In the genomic region with DNA sequence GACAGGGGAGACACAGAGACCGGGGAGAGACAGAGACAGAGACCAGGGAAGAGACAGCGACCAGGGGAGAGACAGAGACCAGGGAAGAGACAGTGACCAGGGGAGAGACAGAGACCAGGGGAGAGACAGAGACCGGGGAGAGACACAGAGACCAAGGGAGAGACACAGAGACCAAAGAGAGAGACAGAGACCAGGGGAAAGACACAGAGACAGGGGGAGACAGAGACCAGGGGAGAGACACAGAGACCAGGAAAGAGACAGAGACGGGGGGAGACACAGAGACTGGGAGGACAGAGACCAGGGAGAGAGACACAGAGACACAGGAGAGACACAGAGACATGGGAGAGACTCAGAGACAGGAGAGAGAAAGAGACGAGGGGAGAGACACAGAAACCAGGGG, we compare ENCODE assay signal across 34 cellular contexts.
"Had no signal": no experiment of that assay in that cellular context is flagged by ENCODE, and none has a peak within 500 bp of the region (broad histone marks: within the 10 kb centered on the region; RNA-seq: fewer than 3 reads in every experiment).

No MANE protein-coding gene starts in this region.

- H3K9me3 Mint-ChIP-seq: activated B cell treated with CpG ODN at 0.5 μM for 24 hours; activated CD4-positive, alpha-beta memory T cell treated with anti-CD3 and anti-CD28 coated beads for 36 hours; activated CD4-positive, alpha-beta T cell treated with anti-CD3 and anti-CD28 coated beads, Interleukin-2, amount 10 ng/mL, durations not matched to agents 24 days and 14 days; activated naive CD4-positive, alpha-beta T cell treated with anti-CD3 and anti-CD28 coated beads for 36 hours; activated naive CD4-positive, alpha-beta T cell treated with anti-CD3 and anti-CD28 coated beads, Interleukin-2, amount 50 U/mL, for 24 hours; activated naive CD8-positive, alpha-beta T cell treated with anti-CD3 and anti-CD28 coated beads for 36 hours; activated naive CD8-positive, alpha-beta T cell treated with anti-CD3 and anti-CD28 coated beads, Interleukin-2, amount 50 U/mL, for 24 hours; activated T-helper 1 cell treated with anti-CD3 and anti-CD28 coated beads, Interleukin-12 subunit alpha, Interleukin-12 subunit beta, Interleukin-2, Interleukin-4 antibody, amounts not matched to agents 30 ng/mL and 10 ng/mL and 1 ng/mL, durations not matched to agents 14 hours and 24 hours and 36 hours; activated T-helper 2 cell treated with anti-CD3 and anti-CD28 coated beads, Interferon-gamma antibody, Interleukin-2, Interleukin-4, amounts not matched to agents 10 μg/mL and 5 μg/mL and 100 μg/mL, durations not matched to agents 14 hours and 24 hours and 36 hours; effector memory CD8-positive, alpha-beta T cell; T-cell; T-helper 1 cell treated with Interleukin-12 subunit alpha and Interleukin-12 subunit beta and Interleukin-4 antibody, amounts not matched to agents 30 μg/mL and 1 μg/mL, for 36 hours; T-helper 2 cell treated with Interferon-gamma antibody and Interleukin-4, amounts not matched to agents 5 μg/mL and 100 μg/mL, for 36 hours had no signal

- H3K36me3 Mint-ChIP-seq: activated CD4-positive, alpha-beta memory T cell treated with anti-CD3 and anti-CD28 coated beads for 36 hours; activated CD8-positive, alpha-beta memory T cell treated with anti-CD3 and anti-CD28 coated beads, Interleukin-2, amount 10 ng/mL, durations not matched to agents 7 days and 5 days; activated naive CD4-positive, alpha-beta T cell treated with anti-CD3 and anti-CD28 coated beads, Interleukin-2, amount 50 U/mL, for 24 hours; activated naive CD8-positive, alpha-beta T cell treated with anti-CD3 and anti-CD28 coated beads for 36 hours; T-cell had no signal

- H3K4me3 ChIP-seq: adrenal gland, body of pancreas, esophagus squamous epithelium, gastroesophageal sphincter had no signal

- H3K9me3 ChIP-seq: adrenal gland, body of pancreas, esophagus squamous epithelium, gastroesophageal sphincter had no signal

- ATAC-seq: activated CD4-positive, CD25-positive, alpha-beta regulatory T cell treated with anti-CD3 and anti-CD28 coated beads, Interleukin-2, amount 50 U/mL, for 24 hours; activated CD8-positive, alpha-beta memory T cell treated with anti-CD3 and anti-CD28 coated beads, Interleukin-2, amount 10 ng/mL, durations not matched to agents 7 days and 5 days; activated CD8-positive, alpha-beta T cell treated with anti-CD3 and anti-CD28 coated beads, Interleukin-2, amount 10 ng/mL, durations not matched to agents 7 days and 5 days; activated naive CD8-positive, alpha-beta T cell treated with anti-CD3 and anti-CD28 coated beads, Interleukin-2, amount 50 U/mL, for 24 hours; body of pancreas; effector memory CD8-positive, alpha-beta T cell; gastroesophageal sphincter; T-cell had no signal

- H3K4me3 Mint-ChIP-seq: activated B cell treated with CpG ODN at 0.5 μM for 24 hours; activated CD4-positive, alpha-beta memory T cell treated with anti-CD3 and anti-CD28 coated beads for 36 hours; activated CD4-positive, alpha-beta T cell treated with anti-CD3 and anti-CD28 coated beads, Interleukin-2, amount 10 ng/mL, durations not matched to agents 24 days and 14 days; activated CD8-positive, alpha-beta memory T cell treated with anti-CD3 and anti-CD28 coated beads, Interleukin-2, amount 10 ng/mL, durations not matched to agents 7 days and 5 days; activated CD8-positive, alpha-beta T cell treated with anti-CD3 and anti-CD28 coated beads, Interleukin-2, amount 10 ng/mL, durations not matched to agents 7 days and 5 days; activated naive CD4-positive, alpha-beta T cell treated with anti-CD3 and anti-CD28 coated beads for 36 hours; activated naive CD4-positive, alpha-beta T cell treated with anti-CD3 and anti-CD28 coated beads, Interleukin-2, amount 50 U/mL, for 24 hours; activated naive CD8-positive, alpha-beta T cell treated with anti-CD3 and anti-CD28 coated beads for 36 hours; activated naive CD8-positive, alpha-beta T cell treated with anti-CD3 and anti-CD28 coated beads, Interleukin-2, amount 50 U/mL, for 24 hours; activated T-helper 1 cell treated with anti-CD3 and anti-CD28 coated beads, Interleukin-12 subunit alpha, Interleukin-12 subunit beta, Interleukin-2, Interleukin-4 antibody, amounts not matched to agents 30 ng/mL and 10 ng/mL and 1 ng/mL, durations not matched to agents 14 hours and 24 hours and 36 hours; effector memory CD8-positive, alpha-beta T cell; T-cell; T-helper 1 cell treated with Interleukin-12 subunit alpha and Interleukin-12 subunit beta and Interleukin-4 antibody, amounts not matched to agents 30 μg/mL and 1 μg/mL, for 36 hours; T-helper 2 cell treated with Interferon-gamma antibody and Interleukin-4, amounts not matched to agents 5 μg/mL and 100 μg/mL, for 36 hours had no signal

- H3K27ac ChIP-seq: adrenal gland, body of pancreas, epithelial cell of prostate, esophagus squamous epithelium, gastroesophageal sphincter, WERI-Rb-1 had no signal

- H3K27ac Mint-ChIP-seq: activated B cell treated with CpG ODN at 0.5 μM for 24 hours; activated CD4-positive, alpha-beta memory T cell treated with anti-CD3 and anti-CD28 coated beads for 36 hours; activated CD4-positive, alpha-beta T cell treated with anti-CD3 and anti-CD28 coated beads, Interleukin-2, amount 10 ng/mL, durations not matched to agents 24 days and 14 days; activated CD8-positive, alpha-beta memory T cell treated with anti-CD3 and anti-CD28 coated beads, Interleukin-2, amount 10 ng/mL, durations not matched to agents 7 days and 5 days; activated CD8-positive, alpha-beta T cell treated with anti-CD3 and anti-CD28 coated beads, Interleukin-2, amount 10 ng/mL, durations not matched to agents 7 days and 5 days; activated naive CD4-positive, alpha-beta T cell treated with anti-CD3 and anti-CD28 coated beads for 36 hours; activated naive CD4-positive, alpha-beta T cell treated with anti-CD3 and anti-CD28 coated beads, Interleukin-2, amount 50 U/mL, for 24 hours; activated naive CD8-positive, alpha-beta T cell treated with anti-CD3 and anti-CD28 coated beads for 36 hours; activated naive CD8-positive, alpha-beta T cell treated with anti-CD3 and anti-CD28 coated beads, Interleukin-2, amount 50 U/mL, for 24 hours; activated T-helper 1 cell treated with anti-CD3 and anti-CD28 coated beads, Interleukin-12 subunit alpha, Interleukin-12 subunit beta, Interleukin-2, Interleukin-4 antibody, amounts not matched to agents 30 ng/mL and 10 ng/mL and 1 ng/mL, durations not matched to agents 14 hours and 24 hours and 36 hours; activated T-helper 2 cell treated with anti-CD3 and anti-CD28 coated beads, Interferon-gamma antibody, Interleukin-2, Interleukin-4, amounts not matched to agents 10 μg/mL and 5 μg/mL and 100 μg/mL, durations not matched to agents 14 hours and 24 hours and 36 hours; effector memory CD8-positive, alpha-beta T cell; T-cell; T-helper 1 cell treated with Interleukin-12 subunit alpha and Interleukin-12 subunit beta and Interleukin-4 antibody, amounts not matched to agents 30 μg/mL and 1 μg/mL, for 36 hours; T-helper 2 cell treated with Interferon-gamma antibody and Interleukin-4, amounts not matched to agents 5 μg/mL and 100 μg/mL, for 36 hours had no signal

- H3K36me3 ChIP-seq: adrenal gland, esophagus squamous epithelium, gastroesophageal sphincter, WERI-Rb-1 had no signal

- FAIRE-seq: colon, endothelial cell of umbilical vein had no signal

- DNase-seq: activated B cell treated with CpG ODN at 0.5 μM for 24 hours; activated CD4-positive, alpha-beta T cell treated with anti-CD3 and anti-CD28 coated beads, Interleukin-2, amount 10 ng/mL, durations not matched to agents 24 days and 14 days; activated CD8-positive, alpha-beta memory T cell treated with anti-CD3 and anti-CD28 coated beads, Interleukin-2, amount 10 ng/mL, durations not matched to agents 7 days and 5 days; activated CD8-positive, alpha-beta memory T cell treated with anti-CD3 and anti-CD28 coated beads, Interleukin-2, amount 50 U/mL, for 4 hours; activated effector memory CD4-positive, alpha-beta T cell treated with anti-CD3 and anti-CD28 coated beads, Interleukin-2, amount 50 U/mL, for 16 hours; activated naive CD4-positive, alpha-beta T cell treated with anti-CD3 and anti-CD28 coated beads for 36 hours; activated T-cell treated with anti-CD3 and anti-CD28 coated beads, Interleukin-2, amount 50 U/mL, for 1 hour; activated T-cell treated with anti-CD3 and anti-CD28 coated beads, Interleukin-2, amount 50 U/mL, for 48 hours; adrenal gland; amygdala; aorta; body of pancreas; cortex of kidney; effector CD4-positive, alpha-beta T cell; effector memory CD8-positive, alpha-beta T cell; esophagus squamous epithelium; foreskin melanocyte; T-cell; T1000 had no signal
